In the genomic region with DNA sequence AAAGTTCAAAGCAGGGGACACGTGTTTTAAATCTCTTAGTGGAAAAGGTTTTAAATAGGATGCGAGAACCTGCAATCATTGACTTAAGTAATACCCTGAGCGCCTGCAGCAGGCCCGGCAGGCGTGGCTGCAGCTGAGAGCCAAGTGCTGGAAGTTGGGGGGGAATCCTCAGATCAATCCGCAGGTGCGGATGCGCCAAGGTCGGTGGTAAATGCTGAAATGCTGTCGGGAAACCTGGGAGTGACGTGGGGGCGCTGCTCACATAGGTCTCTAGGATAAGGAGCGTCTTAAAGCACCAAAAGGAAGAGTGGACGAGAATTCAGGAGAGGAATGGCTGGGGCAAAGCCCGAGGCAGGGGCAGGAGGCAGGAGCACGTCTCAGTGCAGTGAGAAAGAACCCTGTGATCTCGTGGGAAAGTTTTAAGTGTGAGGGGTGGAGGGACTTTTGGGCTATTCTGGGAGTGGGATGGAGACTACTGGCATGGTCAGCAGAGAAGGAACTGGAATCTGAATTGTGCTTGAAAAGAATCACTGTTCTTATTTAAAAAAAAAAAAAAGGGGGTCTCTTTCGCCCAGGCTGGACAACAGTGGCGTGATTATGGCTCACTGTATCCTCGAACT, we compare ENCODE assay signal across 8 cellular contexts. TPM values are rescaled to one million over a fixed set of nuclear protein-coding genes. Genes with fewer than 3 reads are reported as not detected.
DNase-seq lines count a peak whose midpoint lies in the region; ATAC-seq and TF ChIP-seq lines count a peak whose summit lies in the region.

No MANE protein-coding gene starts in this region.

- TF ChIP-seq POLR2A in esophagus squamous epithelium (IDR thresholded peaks at IDR 0.05) = no peak

- CTCF ChIA-PET in activated CD4-positive, alpha-beta memory T cell treated with anti-CD3 and anti-CD28 coated beads for 36 hours (lab: Charles Lee) = interaction anchor here (0.6 to 10.2 kb wide), 5 partner anchors 23 to 278 kb away, joined by 3 to 75 read pairs (median 5); no protein-coding TSS in a partner anchor

- H3K27me3 Mint-ChIP-seq in activated CD4-positive, alpha-beta T cell treated with anti-CD3 and anti-CD28 coated beads, Interleukin-2, amount 10 ng/mL, durations not matched to agents 24 days and 14 days = no peaks in the 10 kb centered on the region
- H3K27me3 Mint-ChIP-seq in activated CD4-positive, alpha-beta memory T cell treated with anti-CD3 and anti-CD28 coated beads for 36 hours = no peaks in the 10 kb centered on the region
- peaks cover 2% of the 10 kb centered on the region for H3K27me3 Mint-ChIP-seq in neural crest cell (ENCODE audit: low read depth)

- TF ChIP-seq CTCF in esophagus squamous epithelium (IDR thresholded peaks at IDR 0.05) = no peak
- no peak for TF ChIP-seq CTCF in neural crest cell (conservative IDR thresholded peaks at IDR 0.05)

- no peaks in the 10 kb centered on the region for H3K27me3 ChIP-seq in esophagus squamous epithelium

- no peaks in the 10 kb centered on the region for H3K9me3 ChIP-seq in esophagus squamous epithelium

- H3K27ac ChIP-seq in esophagus squamous epithelium = peak overlapping the region; percentile 84 to 95 (median 89)

- 9 to 15% methylated on average over 15 to 20 of the region's 20 CpGs for WGBS in esophagus squamous epithelium, 2 donors

- H3K27ac Mint-ChIP-seq in activated CD4-positive, alpha-beta T cell treated with anti-CD3 and anti-CD28 coated beads, Interleukin-2, amount 10 ng/mL, durations not matched to agents 24 days and 14 days = peak overlapping the region; percentile 95
- peak overlapping the region; percentile 84 for H3K27ac Mint-ChIP-seq in activated CD4-positive, alpha-beta memory T cell treated with anti-CD3 and anti-CD28 coated beads for 36 hours
- H3K27ac Mint-ChIP-seq in neural crest cell (ENCODE audit: unreplicated experiment) = peak overlapping the region; percentile 83

- no peak for ATAC-seq in GM21717 (IDR thresholded peaks at IDR 0.05; ENCODE audit: unreplicated experiment)

- H3K4me3 ChIP-seq in esophagus squamous epithelium = peak overlapping the region; percentile 37 to 98 (median 81)

- H3K36me3 Mint-ChIP-seq in activated CD4-positive, alpha-beta T cell treated with anti-CD3 and anti-CD28 coated beads, Interleukin-2, amount 10 ng/mL, durations not matched to agents 24 days and 14 days (ENCODE audit: low read depth) = peaks cover 31% of the 10 kb centered on the region
- peaks cover 27% of the 10 kb centered on the region for H3K36me3 Mint-ChIP-seq in activated CD4-positive, alpha-beta memory T cell treated with anti-CD3 and anti-CD28 coated beads for 36 hours
- peaks cover 5% of the 10 kb centered on the region for H3K36me3 Mint-ChIP-seq in neural crest cell (ENCODE audit: low read depth)

- intact Hi-C loops in activated CD4-positive, alpha-beta T cell treated with anti-CD3 and anti-CD28 coated beads, Interleukin-2, amount 10 ng/mL, durations not matched to agents 24 days and 14 days (cut with micrococcal nuclease) = loop anchor here (1.0 to 2.0 kb wide), 7 partner anchors 24 to 279 kb away; partner anchors contain the start of genes AHNAK2, BRF1, CLBA1 and GPR132
- intact Hi-C loops in activated CD4-positive, alpha-beta memory T cell treated with anti-CD3 and anti-CD28 coated beads for 36 hours (cut with micrococcal nuclease) = loop anchor here (1.0 to 2.0 kb wide), 6 partner anchors 17 to 469 kb away; partner anchors contain the start of genes AHNAK2, BRF1 and TEDC1
- intact Hi-C loops in esophagus squamous epithelium (cut with DNase I) = no loop called here

- H3K4me3 Mint-ChIP-seq in activated CD4-positive, alpha-beta T cell treated with anti-CD3 and anti-CD28 coated beads, Interleukin-2, amount 10 ng/mL, durations not matched to agents 24 days and 14 days = peak overlapping the region; percentile 100
- peak overlapping the region; percentile 93 for H3K4me3 Mint-ChIP-seq in activated CD4-positive, alpha-beta memory T cell treated with anti-CD3 and anti-CD28 coated beads for 36 hours
- peak overlapping the region; percentile 89 for H3K4me3 Mint-ChIP-seq in neural crest cell

- POLR2A ChIA-PET in activated CD4-positive, alpha-beta memory T cell treated with anti-CD3 and anti-CD28 coated beads for 36 hours (lab: Charles Lee) = interaction anchor here (0.7 to 3.9 kb wide), 5 partner anchors 35 to 279 kb away, joined by 3 to 18 read pairs (median 4); partner anchors contain the start of genes BRF1, CLBA1 and GPR132

- no peaks in the 10 kb centered on the region for H3K36me3 ChIP-seq in esophagus squamous epithelium

- H3K9me3 Mint-ChIP-seq in activated CD4-positive, alpha-beta T cell treated with anti-CD3 and anti-CD28 coated beads, Interleukin-2, amount 10 ng/mL, durations not matched to agents 24 days and 14 days = no peaks in the 10 kb centered on the region
- no peaks in the 10 kb centered on the region for H3K9me3 Mint-ChIP-seq in activated CD4-positive, alpha-beta memory T cell treated with anti-CD3 and anti-CD28 coated beads for 36 hours
- no peaks in the 10 kb centered on the region for H3K9me3 Mint-ChIP-seq in neural crest cell

- peak; percentile 81 for DNase-seq in activated CD4-positive, alpha-beta T cell treated with anti-CD3 and anti-CD28 coated beads, Interleukin-2, amount 10 ng/mL, durations not matched to agents 24 days and 14 days
- DNase-seq in activated CD4-positive, alpha-beta T cell treated with anti-CD3 and anti-CD28 coated beads for 4 hours = no peak
- DNase-seq in NCI-H146 treated with DMSO at 0.1 percent for 48 hours (lab: John Stamatoyannopoulos, UW; ENCODE audit: unreplicated experiment) (peak; percentile 81), esophagus squamous epithelium (lab: John Stamatoyannopoulos, UW) (no peak), neural crest cell (ENCODE audit: low read depth, low spot score) (peak; percentile 25), ureter (ENCODE audit: low spot score) (peak; percentile 55)
- peak; percentile 59 for DNase-seq in activated CD4-positive, alpha-beta memory T cell treated with anti-CD3 and anti-CD28 coated beads for 36 hours

- H3K4me1 ChIP-seq in esophagus squamous epithelium = peaks cover 13 to 70% (median 39%) of the 10 kb centered on the region in 3 donors

- H3K4me1 Mint-ChIP-seq in activated CD4-positive, alpha-beta T cell treated with anti-CD3 and anti-CD28 coated beads, Interleukin-2, amount 10 ng/mL, durations not matched to agents 24 days and 14 days = peaks cover 54% of the 10 kb centered on the region
- H3K4me1 Mint-ChIP-seq in activated CD4-positive, alpha-beta memory T cell treated with anti-CD3 and anti-CD28 coated beads for 36 hours (ENCODE audit: low read depth) = peaks cover 70% of the 10 kb centered on the region
- peaks cover 37% of the 10 kb centered on the region for H3K4me1 Mint-ChIP-seq in neural crest cell

RNA-seq across cellular contexts. Expression of gene CDCA4, which starts 0.9 kb away (rescaled TPM):
- total RNA-seq in activated CD4-positive, alpha-beta T cell treated with anti-CD3 and anti-CD28 coated beads, Interleukin-2, amount 10 ng/mL, durations not matched to agents 24 days and 14 days = 64.6 and 66.3 TPM in 2 replicates
- total RNA-seq in activated CD4-positive, alpha-beta memory T cell treated with anti-CD3 and anti-CD28 coated beads for 36 hours = 10 to 100 TPM; 63.4 to 69.1 TPM
- total RNA-seq in esophagus squamous epithelium (10 to 100 TPM; 15.3 to 35.0 (median 23.3) TPM), neural crest cell (55.0 and 58.2 TPM in 2 replicates), ureter (8.1 TPM)

RNA-seq across cellular contexts. Expression of gene CLBA1, which starts 36.2 kb away (rescaled TPM):
- 2.4 and 2.5 TPM in 2 replicates for total RNA-seq in activated CD4-positive, alpha-beta T cell treated with anti-CD3 and anti-CD28 coated beads, Interleukin-2, amount 10 ng/mL, durations not matched to agents 24 days and 14 days
- 1 to 10 TPM in 1 of 2 experiments, under 1 TPM in 1; 0.78 to 1.2 TPM for total RNA-seq in activated CD4-positive, alpha-beta memory T cell treated with anti-CD3 and anti-CD28 coated beads for 36 hours
- total RNA-seq in esophagus squamous epithelium = 10 to 100 TPM in 1 of 4 donors, 1 to 10 TPM in 3; 5.5 to 19.3 (median 7.3) TPM
- total RNA-seq in neural crest cell = 12.2 and 14.1 TPM in 2 replicates
- 17.3 TPM for total RNA-seq in ureter

RNA-seq across cellular contexts. Expression of gene GPR132, which starts 43.5 kb away (rescaled TPM):
- total RNA-seq in activated CD4-positive, alpha-beta T cell treated with anti-CD3 and anti-CD28 coated beads, Interleukin-2, amount 10 ng/mL, durations not matched to agents 24 days and 14 days = 25.8 and 31.5 TPM in 2 replicates
- total RNA-seq in activated CD4-positive, alpha-beta memory T cell treated with anti-CD3 and anti-CD28 coated beads for 36 hours = 10 to 100 TPM; 33.4 to 34.2 TPM
- total RNA-seq in esophagus squamous epithelium (1 to 10 TPM in 3 of 4 donors, under 1 TPM in 1; 0.79 to 5.0 (median 1.6) TPM), neural crest cell (not detected in 2 replicates), ureter (1.5 TPM)

RNA-seq across cellular contexts. Expression of gene AHNAK2, which starts 43.6 kb away (rescaled TPM):
- 0.02 TPM in 2 replicates for total RNA-seq in activated CD4-positive, alpha-beta T cell treated with anti-CD3 and anti-CD28 coated beads, Interleukin-2, amount 10 ng/mL, durations not matched to agents 24 days and 14 days
- total RNA-seq in activated CD4-positive, alpha-beta memory T cell treated with anti-CD3 and anti-CD28 coated beads for 36 hours = under 1 TPM; 0.02 to 0.05 TPM
- total RNA-seq in esophagus squamous epithelium (100 to 1,000 TPM; 147 to 313 (median 172) TPM), neural crest cell (1.4 TPM in 2 replicates), ureter (34.5 TPM)

Comparison
In these comparisons a context has a peak if more than half of its experiments do, and no peak if none do; other contexts are left out.
1. DNase-seq: peak in activated CD4-positive, alpha-beta T cell treated with anti-CD3 and anti-CD28 coated beads, Interleukin-2, amount 10 ng/mL, durations not matched to agents 24 days and 14 days (single experiment), NCI-H146 treated with DMSO at 0.1 percent for 48 hours (single experiment), activated CD4-positive, alpha-beta memory T cell treated with anti-CD3 and anti-CD28 coated beads for 36 hours (single experiment), neural crest cell (single experiment) and ureter (single experiment); none in activated CD4-positive, alpha-beta T cell treated with anti-CD3 and anti-CD28 coated beads for 4 hours (0 of 2) and esophagus squamous epithelium (single experiment).
2. Peak in every context shown above with its lines, with median percentiles within 50 percentile points of each other: H3K27ac Mint-ChIP-seq and H3K4me3 Mint-ChIP-seq.